Comparison of ENCODE assay signal across 31 cellular contexts in the genomic region with DNA sequence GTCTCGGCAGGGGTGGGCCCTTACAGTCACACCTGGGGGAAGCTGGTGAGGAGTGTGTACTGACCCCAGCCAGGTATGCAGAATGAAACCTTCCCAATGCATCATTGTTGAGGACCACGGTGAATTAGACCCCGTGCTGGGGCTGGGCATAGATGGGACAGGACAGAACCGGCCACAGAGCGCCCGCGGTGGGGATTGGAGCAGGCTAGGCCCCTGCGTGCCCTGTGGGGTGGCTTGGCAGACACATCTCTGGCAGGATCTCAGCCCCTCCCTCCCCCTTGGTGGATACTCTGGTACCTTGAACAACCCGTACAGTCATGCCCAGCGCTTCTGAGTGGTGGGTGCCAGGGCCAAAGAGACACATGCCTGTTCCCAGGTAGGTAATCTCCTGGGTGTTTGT.
"Had no signal": no experiment of that assay in that cellular context is flagged by ENCODE, and none has a peak within 500 bp of the region (broad histone marks: within the 10 kb centered on the region; RNA-seq: fewer than 3 reads in every experiment).

No MANE protein-coding gene starts in this region.

- ATAC-seq: activated CD4-positive, alpha-beta T cell treated with anti-CD3 and anti-CD28 coated beads for 36 hours; left cardiac atrium; left ventricle myocardium superior; naive thymus-derived CD4-positive, alpha-beta T cell; right cardiac atrium; stimulated activated naive CD8-positive, alpha-beta T cell treated with anti-CD3 and anti-CD28 coated beads, Interleukin-15, Interleukin-2, amounts not matched to agents 100 U/mL and 50 U/mL, for 24 hours had no signal

- H2AFZ ChIP-seq: parathyroid adenoma had no signal

- H3K27me3 Mint-ChIP-seq: activated CD4-positive, alpha-beta T cell treated with anti-CD3 and anti-CD28 coated beads for 36 hours; activated naive CD8-positive, alpha-beta T cell had no signal

- H3K27ac Mint-ChIP-seq: activated CD4-positive, alpha-beta T cell treated with anti-CD3 and anti-CD28 coated beads for 36 hours; activated naive CD8-positive, alpha-beta T cell; naive thymus-derived CD4-positive, alpha-beta T cell; T-helper 2 cell treated with Interferon-gamma antibody and Interleukin-4, amounts not matched to agents 5 μg/mL and 100 μg/mL, for 36 hours had no signal

- H3K4me1 Mint-ChIP-seq: activated CD4-positive, alpha-beta T cell treated with anti-CD3 and anti-CD28 coated beads for 36 hours; naive thymus-derived CD4-positive, alpha-beta T cell had no signal

- FAIRE-seq: astrocyte, endometrium, frontal cortex, islet of Langerhans had no signal

- H3K9me3 Mint-ChIP-seq: T-helper 2 cell treated with Interferon-gamma antibody and Interleukin-4, amounts not matched to agents 5 μg/mL and 100 μg/mL, for 36 hours had no signal

- DNase-seq: activated CD4-positive, alpha-beta T cell treated with anti-CD3 and anti-CD28 coated beads for 36 hours; activated CD4-positive, alpha-beta T cell treated with anti-CD3 and anti-CD28 coated beads, Interleukin-2, amount 50 U/mL, for 4 hours; activated CD4-positive, CD25-positive, alpha-beta regulatory T cell; activated effector memory CD4-positive, alpha-beta T cell treated with Interleukin-2 at 50 U/mL for 16 hours; activated naive CD4-positive, alpha-beta T cell treated with Interleukin-2 at 50 U/mL for 16 hours; activated T-cell treated with anti-CD3 and anti-CD28 coated beads for 4 hours; brain microvascular endothelial cell; caudate nucleus; dermis blood vessel endothelial cell; effector CD8-positive, alpha-beta T cell; glutamatergic neuron; left cardiac atrium; left ventricle myocardium superior; midbrain; naive thymus-derived CD4-positive, alpha-beta T cell; nucleus accumbens; right cardiac atrium; stimulated activated CD4-positive, alpha-beta T cell treated with anti-CD3 and anti-CD28 coated beads, Interleukin-4, amount 100 ng/mL, for 1 hour; stimulated activated naive CD8-positive, alpha-beta T cell treated with anti-CD3 and anti-CD28 coated beads, Interleukin-15, Interleukin-2, amounts not matched to agents 100 U/mL and 50 U/mL, for 24 hours; T-helper 1 cell; transverse colon; uterus had no signal

- H3K4me1 ChIP-seq: testis, transverse colon, uterus had no signal

- H3K27me3 ChIP-seq: brain microvascular endothelial cell, testis, transverse colon, uterus had no signal

- H3K4me3 Mint-ChIP-seq: activated CD4-positive, alpha-beta T cell treated with anti-CD3 and anti-CD28 coated beads for 36 hours; activated naive CD8-positive, alpha-beta T cell; naive thymus-derived CD4-positive, alpha-beta T cell; T-helper 2 cell treated with Interferon-gamma antibody and Interleukin-4, amounts not matched to agents 5 μg/mL and 100 μg/mL, for 36 hours had no signal

- H3K9me3 ChIP-seq: testis, transverse colon, uterus had no signal

- H3K4me3 ChIP-seq: testis, transverse colon, uterus had no signal

- H3K9ac ChIP-seq: parathyroid adenoma had no signal

- H3K27ac ChIP-seq: brain microvascular endothelial cell, epithelial cell of prostate, parathyroid adenoma, testis, transverse colon, uterus had no signal

- H3K36me3 ChIP-seq: brain microvascular endothelial cell, transverse colon, uterus had no signal

- H3K36me3 Mint-ChIP-seq: activated naive CD8-positive, alpha-beta T cell; naive thymus-derived CD4-positive, alpha-beta T cell had no signal
